7 cellular contexts compared by ENCODE assay signal in genomic region chr12:56059964-56060363, GRCh38. TPM values are rescaled to one million over a fixed set of nuclear protein-coding genes. Genes with fewer than 3 reads are reported as not detected.
DNase-seq lines count a peak whose midpoint lies in the region; TF ChIP-seq lines count a peak whose summit lies in the region.
"Not testable (repeated sequence)": the region's sequence is repeated elsewhere in the genome, so short reads cannot be mapped to it uniquely, and the experiment has no call there.

No MANE protein-coding gene starts in this region.

- not testable (repeated sequence) for H3K4me2 ChIP-seq in mesendoderm (ENCODE audit: low read length)

- H3K23ac ChIP-seq in mesendoderm (ENCODE audit: low read length): not testable (repeated sequence)

- DNase-seq in ELF-1 (ENCODE audit: low read depth, low spot score) (peak; percentile 40), HS-27A (ENCODE audit: low read depth) (peak; percentile 91), NCI-H226 (peak; percentile 94), amniotic epithelial cell (ENCODE audit: low read depth) (peak; percentile 75), cardiac fibroblast (ENCODE audit: low read depth in 2 of 2) (peak; percentile 29 to 78), fibroblast of the aortic adventitia (ENCODE audit: low read depth) (peak; percentile 59), mesendoderm (peak; percentile 73)

- H3K56ac ChIP-seq in mesendoderm (ENCODE audit: low read length): not testable (repeated sequence)

- H3K27ac ChIP-seq in mesendoderm (ENCODE audit: low read depth, low read length): not testable (repeated sequence)

- not testable (repeated sequence) for H2BK15ac ChIP-seq in mesendoderm (replicated peaks; ENCODE audit: low read depth)

- H4K5ac ChIP-seq in mesendoderm (ENCODE audit: low read length): not testable (repeated sequence)

- H2BK5ac ChIP-seq in mesendoderm (ENCODE audit: low read length): not testable (repeated sequence)

- not testable (repeated sequence) for H3K4me1 ChIP-seq in mesendoderm (ENCODE audit: control insufficient read depth, low read depth, low read length)

- H3K79me2 ChIP-seq in mesendoderm (ENCODE audit: control insufficient read depth, insufficient read depth, low read length): not testable (repeated sequence)

- H3K18ac ChIP-seq in mesendoderm (ENCODE audit: low read length): not testable (repeated sequence)

- TF ChIP-seq CTCF in cardiac fibroblast (IDR thresholded peaks at IDR 0.05; ENCODE audit: low read depth, low read length); fibroblast of the aortic adventitia (IDR thresholded peaks at IDR 0.05; ENCODE audit: insufficient read depth, low read length): not testable (repeated sequence)

- not testable (repeated sequence) for H2BK120ac ChIP-seq in mesendoderm (ENCODE audit: low read depth, low read length)

- WGBS in mesendoderm (ENCODE audit: extremely low coverage, insufficient coverage, low lambda C conversion rate): no CpG with 5 or more reads among the region's 8 CpGs

- not testable (repeated sequence) for H3K79me1 ChIP-seq in mesendoderm (ENCODE audit: low read length)

- not testable (repeated sequence) for H3K27me3 ChIP-seq in mesendoderm (ENCODE audit: insufficient read depth, low read length, poor library complexity)

- H3K9ac ChIP-seq in mesendoderm (ENCODE audit: low read length): not testable (repeated sequence)

- not testable (repeated sequence) for H2AK5ac ChIP-seq in mesendoderm (ENCODE audit: low read length)

- not testable (repeated sequence) for H3K36me3 ChIP-seq in mesendoderm (ENCODE audit: control insufficient read depth, insufficient read depth, low read length)

- not testable (repeated sequence) for H3K4me3 ChIP-seq in cardiac fibroblast (replicated peaks in 1 of 2; ENCODE audit: low read depth in 2 of 2, low read length in 2 of 2); fibroblast of the aortic adventitia (ENCODE audit: low read depth, low read length); mesendoderm (ENCODE audit: low read length)

- not testable (repeated sequence) for H3K4ac ChIP-seq in mesendoderm (ENCODE audit: low read depth, low read length)

- H4K8ac ChIP-seq in mesendoderm (ENCODE audit: low read depth, low read length): not testable (repeated sequence)

RNA-seq across cellular contexts. Expression of gene RPS26, which starts 18.2 kb away (rescaled TPM):
- total RNA-seq in fibroblast of the aortic adventitia (ENCODE audit: low replicate concordance): 321 and 893 TPM in 2 replicates
- 1,979 TPM for polyA plus RNA-seq in mesendoderm (2013, experiment 1 of 2)
- polyA plus RNA-seq in mesendoderm (2013, experiment 2 of 2): 1,984 TPM

RNA-seq across cellular contexts. Expression of gene ERBB3, which starts 20.0 kb away (rescaled TPM):
- 1.2 and 1.5 TPM in 2 replicates for total RNA-seq in fibroblast of the aortic adventitia (ENCODE audit: low replicate concordance)
- polyA plus RNA-seq in mesendoderm (2013, experiment 1 of 2): 29.3 TPM
- polyA plus RNA-seq in mesendoderm (2013, experiment 2 of 2): 30.6 TPM

RNA-seq across cellular contexts. Expression of gene IKZF4, which starts 39.1 kb away (rescaled TPM):
- total RNA-seq in fibroblast of the aortic adventitia (ENCODE audit: low replicate concordance): 0.65 and 3.4 TPM in 2 replicates
- 6.9 TPM for polyA plus RNA-seq in mesendoderm (2013, experiment 1 of 2)
- polyA plus RNA-seq in mesendoderm (2013, experiment 2 of 2): 7.4 TPM

RNA-seq across cellular contexts. Expression of gene PA2G4, which starts 44.4 kb away (rescaled TPM):
- total RNA-seq in fibroblast of the aortic adventitia (ENCODE audit: low replicate concordance): 102 and 141 TPM in 2 replicates
- 327 TPM for polyA plus RNA-seq in mesendoderm (2013, experiment 1 of 2)
- 330 TPM for polyA plus RNA-seq in mesendoderm (2013, experiment 2 of 2)

RNA-seq across cellular contexts. Expression of gene RPL41, which starts 56.5 kb away (rescaled TPM):
- 2,772 and 12,570 TPM in 2 replicates for total RNA-seq in fibroblast of the aortic adventitia (ENCODE audit: low replicate concordance)
- 13,921 TPM for polyA plus RNA-seq in mesendoderm (2013, experiment 1 of 2)
- 13,663 TPM for polyA plus RNA-seq in mesendoderm (2013, experiment 2 of 2)

Comparison
In these comparisons a context has a peak if more than half of its experiments do, and no peak if none do; other contexts are left out.
1. DNase-seq: peak in every context shown above with its lines; median percentile 94 in NCI-H226; 91 in HS-27A; 75 in amniotic epithelial cell; 73 in mesendoderm; 59 in fibroblast of the aortic adventitia; 54 in cardiac fibroblast; 40 in ELF-1.